20 cellular contexts compared by ENCODE assay signal in genomic region chr2:694174-694573, GRCh38. TPM values are rescaled to one million over a fixed set of nuclear protein-coding genes. Genes with fewer than 3 reads are reported as not detected.
A peak's percentile ranks its signal among the peaks of the same experiment; 100 is the strongest.
DNase-seq lines count a peak whose midpoint lies in the region; TF ChIP-seq lines count a peak whose summit lies in the region.
"Had no signal": no experiment of that assay in that cellular context is flagged by ENCODE, and none has a peak within 500 bp of the region (broad histone marks: within the 10 kb centered on the region; RNA-seq: fewer than 3 reads in every experiment).

No MANE protein-coding gene starts in this region.

- H3K4me3 Mint-ChIP-seq in HFFc6, result peak overlapping the region; percentile 59; the same call in 1 of the 2 replicates
- H3K4me3 Mint-ChIP-seq: activated naive CD4-positive, alpha-beta T cell treated with anti-CD3 and anti-CD28 coated beads, Interleukin-2, amount 50 U/mL, for 24 hours; endodermal cell; neural progenitor cell; WTC11 had no signal

- H3K27ac Mint-ChIP-seq in HFFc6, result no peak overlapping the region
- H3K27ac Mint-ChIP-seq: activated naive CD4-positive, alpha-beta T cell treated with anti-CD3 and anti-CD28 coated beads, Interleukin-2, amount 50 U/mL, for 24 hours; endodermal cell; neural progenitor cell; progenitor cell of endocrine pancreas; WTC11 had no signal

- H3K4me1 ChIP-seq in tibial artery, result peaks cover 0 to 67% (median 32%) of the 10 kb centered on the region in 4 donors
- H3K4me1 ChIP-seq: neural progenitor cell had no signal

- no peaks in the 10 kb centered on the region for H3K27me3 ChIP-seq in tibial artery
- H3K27me3 ChIP-seq: heart left ventricle, neural progenitor cell had no signal

- in situ Hi-C loops in astrocyte of the spinal cord (cut with HindIII; ENCODE audit: low sequenced_read_pairs), result no loop called here
- in situ Hi-C loops in GM13977 (cut with MboI; ENCODE audit: low pct_unique_long_range_greater_than_20kb, low sequenced_read_pairs, unreplicated experiment), result no loop called here

- no peaks in the 10 kb centered on the region for H3K9me3 Mint-ChIP-seq in HFFc6
- H3K9me3 Mint-ChIP-seq: activated naive CD4-positive, alpha-beta T cell treated with anti-CD3 and anti-CD28 coated beads, Interleukin-2, amount 50 U/mL, for 24 hours; endodermal cell; WTC11 had no signal

- no peaks in the 10 kb centered on the region for H3K36me3 ChIP-seq in tibial artery
- H3K36me3 ChIP-seq: heart left ventricle had no signal

- peak overlapping the region; percentile 82 to 91 for H3K27ac ChIP-seq in tibial artery
- H3K27ac ChIP-seq: heart left ventricle, HL-60, neural progenitor cell had no signal

- no peaks in the 10 kb centered on the region for H3K9me3 ChIP-seq in tibial artery

- H3K36me3 Mint-ChIP-seq in HFFc6 (ENCODE audit: low read depth), result no peaks in the 10 kb centered on the region
- H3K36me3 Mint-ChIP-seq: WTC11 had no signal

- DNase-seq in HFFc6 (no peak), astrocyte of the spinal cord (ENCODE audit: low read depth, low spot score) (peak; percentile 23), iris pigment epithelial cell (ENCODE audit: low read depth) (peak; percentile 65), tibial artery (no peak), cerebellum (ENCODE audit: low spot score) (no peak), foreskin melanocyte (no peak), GM13977 (ENCODE audit: low spot score) (no peak)
- DNase-seq: DMS53, endodermal cell, GOT3, heart left ventricle, left ventricle myocardium superior, NCI-H1417 treated with DMSO at 0.1 percent for 48 hours, NCI-H524 treated with DMSO at 0.1 percent for 48 hours, substantia nigra had no signal

- peaks cover 5% of the 10 kb centered on the region for H3K27me3 Mint-ChIP-seq in HFFc6 (ENCODE audit: insufficient read depth)
- H3K27me3 Mint-ChIP-seq: progenitor cell of endocrine pancreas had no signal

- TF ChIP-seq CTCF in HFFc6 (IDR thresholded peaks at IDR 0.05), result no peak
- no peak for TF ChIP-seq CTCF in astrocyte of the spinal cord (IDR thresholded peaks at IDR 0.05; ENCODE audit: low read depth, low read length)
- no peak for TF ChIP-seq CTCF in tibial artery (IDR thresholded peaks at IDR 0.05)
- no peak for TF ChIP-seq CTCF in GM13977 (IDR thresholded peaks at IDR 0.05; ENCODE audit: extremely low read depth, insufficient read depth, missing control alignments)

- intact Hi-C loops in tibial artery (cut with DNase I; ENCODE audit: low total_unique reads), result no loop called here

- H3K4me1 Mint-ChIP-seq in HFFc6 (ENCODE audit: low read depth), result peaks cover 35% of the 10 kb centered on the region
- H3K4me1 Mint-ChIP-seq: activated naive CD4-positive, alpha-beta T cell treated with anti-CD3 and anti-CD28 coated beads, Interleukin-2, amount 50 U/mL, for 24 hours; endodermal cell; WTC11 had no signal

- H3K4me3 ChIP-seq in astrocyte of the spinal cord (ENCODE audit: low read depth, low read length), result no peak overlapping the region
- no peak overlapping the region for H3K4me3 ChIP-seq in tibial artery
- H3K4me3 ChIP-seq: heart left ventricle, neural progenitor cell had no signal

RNA-seq across cellular contexts. Expression of gene TMEM18, which starts 17.0 kb away (rescaled TPM):
- total RNA-seq in HFFc6 (2021; fragmentation: NEBNext Ultra II Directional; extraction: Animal tissue kit (Norgen Biotek cat#: 25700)), result 10 to 100 TPM; 24.6 to 28.5 (median 26.5) TPM
- 24.9 TPM for total RNA-seq in cerebellum

Comparison
In these comparisons a context has a peak if more than half of its experiments do, and no peak if none do; other contexts are left out.
1. DNase-seq: peak in astrocyte of the spinal cord (single experiment) and iris pigment epithelial cell (single experiment); none in HFFc6 (single experiment), tibial artery (0 of 2), cerebellum (single experiment), foreskin melanocyte (single experiment) and GM13977 (single experiment).